20 cellular contexts compared by ENCODE assay signal in genomic region chr16:75192606-75193264, GRCh38. TPM values are rescaled to one million over a fixed set of nuclear protein-coding genes. Genes with fewer than 3 reads are reported as not detected.
DNase-seq lines count a peak whose midpoint lies in the region; ATAC-seq, FAIRE-seq and TF ChIP-seq lines count a peak whose summit lies in the region.
"Had no signal": no experiment of that assay in that cellular context is flagged by ENCODE, and none has a peak within 500 bp of the region (broad histone marks: within the 10 kb centered on the region; RNA-seq: fewer than 3 reads in every experiment).

No MANE protein-coding gene starts in this region.

- no peaks in the 10 kb centered on the region for H3K9me3 ChIP-seq in IMR-90 (ENCODE audit: control insufficient read depth, insufficient read depth, low read length)
- no peaks in the 10 kb centered on the region for H3K9me3 ChIP-seq in WERI-Rb-1 (ENCODE audit: severe bottlenecking)
- no peaks in the 10 kb centered on the region for H3K9me3 ChIP-seq in HepG2 (ENCODE audit: low read length)
- H3K9me3 ChIP-seq in smooth muscle cell (replicated peaks; ENCODE audit: low read depth) = no peaks in the 10 kb centered on the region
- no peaks in the 10 kb centered on the region for H3K9me3 ChIP-seq in Peyer's patch
- no peaks in the 10 kb centered on the region for H3K9me3 ChIP-seq in CD4-positive, alpha-beta memory T cell (ENCODE audit: control insufficient read depth in 1 of 2, low read length in 2 of 2)

- H3K36me3 ChIP-seq in IMR-90 (ENCODE audit: control insufficient read depth, insufficient read depth, low read length) = no peaks in the 10 kb centered on the region
- no peaks in the 10 kb centered on the region for H3K36me3 ChIP-seq in WERI-Rb-1
- H3K36me3 ChIP-seq in HepG2 (replicated peaks in 1 of 2; ENCODE audit: control insufficient read depth in 1 of 2, insufficient read depth in 2 of 2, low read length in 2 of 2) = no peaks in the 10 kb centered on the region
- no peaks in the 10 kb centered on the region for H3K36me3 ChIP-seq in smooth muscle cell (ENCODE audit: low read depth)
- H3K36me3 ChIP-seq in Peyer's patch = no peaks in the 10 kb centered on the region
- H3K36me3 ChIP-seq in CD4-positive, alpha-beta memory T cell (ENCODE audit: insufficient read depth, low read length) = no peaks in the 10 kb centered on the region

- no peak for FAIRE-seq in HepG2 (lab: Jason Lieb, UNC)
- FAIRE-seq: G401.6 had no signal

- ATAC-seq in IMR-90 (ENCODE audit: low read depth) = no peak
- peak; percentile 24; the same call in 1 of the 3 replicates for ATAC-seq in HepG2
- ATAC-seq: GM23338 had no signal

- no peak overlapping the region for H4K91ac ChIP-seq in IMR-90 (ENCODE audit: insufficient read depth, low read depth, low read length)

- H3K18ac ChIP-seq in IMR-90 (ENCODE audit: low read depth, low read length) = no peak overlapping the region

- H3K79me2 ChIP-seq in HepG2 (ENCODE audit: insufficient read depth, low read length) = no peaks in the 10 kb centered on the region
- H3K79me2 ChIP-seq in smooth muscle cell (ENCODE audit: low read depth) = no peaks in the 10 kb centered on the region

- H2AFZ ChIP-seq in IMR-90 (replicated peaks; ENCODE audit: low read length, poor library complexity) = peak overlapping the region; percentile 8
- no peak overlapping the region for H2AFZ ChIP-seq in HepG2 (ENCODE audit: low read length)
- H2AFZ ChIP-seq in smooth muscle cell (ENCODE audit: low read depth) = no peak overlapping the region
- H2AFZ ChIP-seq: GM23338 had no signal

- no peak for TF ChIP-seq POLR2A in IMR-90 (IDR thresholded peaks at IDR 0.05; ENCODE audit: low read depth, low read length)
- TF ChIP-seq POLR2A in HepG2 (IDR thresholded peaks at IDR 0.05; ENCODE audit: insufficient read depth in 1 of 2, low read depth in 2 of 2, low read length in 2 of 2) = no peak
- no peak for TF ChIP-seq POLR2A in Peyer's patch (IDR thresholded peaks at IDR 0.05)

- H3K56ac ChIP-seq in IMR-90 (ENCODE audit: extremely low read depth, insufficient read depth, low read length) = no peak overlapping the region

- no peaks in the 10 kb centered on the region for H3K36me3 Mint-ChIP-seq in CD4-positive, alpha-beta memory T cell

- POLR2A ChIA-PET in IMR-90 (lab: Charles Lee; ENCODE audit: unreplicated experiment) = no interaction called here
- POLR2A ChIA-PET in HepG2 (lab: Yijun Ruan, JAX) = no interaction called here
- POLR2A ChIA-PET in CD4-positive, alpha-beta memory T cell (lab: Charles Lee; ENCODE audit: partially characterized antibody) = no interaction called here

- H2BK120ac ChIP-seq in IMR-90 (ENCODE audit: low read depth, low read length) = no peak overlapping the region

- H3K4me3 ChIP-seq in IMR-90 (ENCODE audit: insufficient read depth, low read depth, low read length) = no peak overlapping the region
- no peak overlapping the region for H3K4me3 ChIP-seq in WERI-Rb-1 (ENCODE audit: low read depth, low read length)
- no peak overlapping the region for H3K4me3 ChIP-seq in HepG2 (replicated peaks in 1 of 3; ENCODE audit: insufficient read depth in 1 of 3, low read depth in 2 of 3, low read length in 3 of 3)
- H3K4me3 ChIP-seq in smooth muscle cell = no peak overlapping the region
- H3K4me3 ChIP-seq in Peyer's patch = no peak overlapping the region
- H3K4me3 ChIP-seq in CD4-positive, alpha-beta memory T cell (ENCODE audit: low read length in 2 of 2) = no peak overlapping the region
- H3K4me3 ChIP-seq: GM23338 had no signal

- TF ChIP-seq EP300 in HepG2 (IDR thresholded peaks at IDR 0.05; ENCODE audit: low read depth in 2 of 2, low read length in 2 of 2) (no peak), HepG2 (CRISPR knock-in tag; IDR thresholded peaks at IDR 0.05; ENCODE audit: borderline replicate concordance) (no peak)

- CTCF ChIA-PET in IMR-90 (lab: Yijun Ruan, JAX) (no interaction called here), HepG2 (lab: Yijun Ruan, JAX; ENCODE audit: low intra/inter-chr PET ratio, low total read pairs) (no interaction called here)
- CTCF ChIA-PET in CD4-positive, alpha-beta memory T cell (lab: Charles Lee; ENCODE audit: partially characterized antibody) = no interaction called here

- H3K4me3 Mint-ChIP-seq in CD4-positive, alpha-beta memory T cell = no peak overlapping the region
- H3K4me3 Mint-ChIP-seq: GM23338 had no signal

- H2BK5ac ChIP-seq in IMR-90 (ENCODE audit: low read depth, low read length, poor library complexity, severe bottlenecking) = no peak overlapping the region

- H2BK15ac ChIP-seq in IMR-90 (ENCODE audit: low read depth, low read length) = no peak overlapping the region

- H3K27ac ChIP-seq in IMR-90 (ENCODE audit: insufficient read depth, low read length) (no peak overlapping the region), WERI-Rb-1 (no peak overlapping the region), HepG2 (ENCODE audit: extremely low read length, insufficient read depth, low read length) (no peak overlapping the region), smooth muscle cell (ENCODE audit: low read depth) (no peak overlapping the region), Peyer's patch (no peak overlapping the region)
- no peak overlapping the region for H3K27ac ChIP-seq in CD4-positive, alpha-beta memory T cell (ENCODE audit: low read depth, low read length)
- H3K27ac ChIP-seq: C4-2B, RWPE1 had no signal

- BruUV-seq in IMR-90 (replicated peaks; lab: Mats Ljungman, UMichigan) (no TSS peak), HepG2 (replicated peaks; lab: Mats Ljungman, UMichigan) (no TSS peak)

- H3K4ac ChIP-seq in IMR-90 (ENCODE audit: low read depth, low read length) = no peak overlapping the region

- intact Hi-C loops in IMR-90 (cut with micrococcal nuclease) = loop anchor here (10.0 kb wide), 1 partner anchor 432 kb away; the partner anchor contains the start of gene ADAT1
- intact Hi-C loops in HepG2 (cut with micrococcal nuclease; ENCODE audit: unreplicated experiment) = no loop called here
- intact Hi-C loops in CD4-positive, alpha-beta memory T cell (cut with micrococcal nuclease) = no loop called here

- in situ Hi-C loops in IMR-90 (cut with MboI; ENCODE audit: low sequenced_read_pairs) (no loop called here), HepG2 (cut with HindIII; ENCODE audit: extremely low pct_ligation_motif_present, low pct_unique_long_range_greater_than_20kb) (loop anchor here (25.0 kb wide), 1 partner anchor 570 kb away; no protein-coding TSS in a partner anchor)

- no peaks in the 10 kb centered on the region for H3K79me1 ChIP-seq in IMR-90 (ENCODE audit: low read depth in 1 of 2, low read length in 2 of 2)

- H3K9me1 ChIP-seq in IMR-90 (ENCODE audit: insufficient read depth, low read length) = no peaks in the 10 kb centered on the region

- no peak overlapping the region for H2AK5ac ChIP-seq in IMR-90 (ENCODE audit: low read depth, low read length)

- H3K27ac Mint-ChIP-seq in CD4-positive, alpha-beta memory T cell = no peak overlapping the region
- H3K27ac Mint-ChIP-seq: GM23338 had no signal

- no peaks in the 10 kb centered on the region for H3K4me1 Mint-ChIP-seq in CD4-positive, alpha-beta memory T cell

- no peak overlapping the region for H3K23ac ChIP-seq in IMR-90 (ENCODE audit: low read depth, low read length)

- H3K9ac ChIP-seq in IMR-90 (ENCODE audit: low read depth, low read length) (no peak overlapping the region), HepG2 (ENCODE audit: insufficient read depth, low read depth, low read length) (no peak overlapping the region), smooth muscle cell (ENCODE audit: low read depth) (no peak overlapping the region)

- peaks cover 1% of the 10 kb centered on the region; the same call in 1 of the 2 replicates for H3K4me1 ChIP-seq in IMR-90 (ENCODE audit: control insufficient read depth, insufficient read depth, low read length)
- H3K4me1 ChIP-seq in HepG2 (ENCODE audit: insufficient read depth, low read length) = peaks cover 11% of the 10 kb centered on the region
- H3K4me1 ChIP-seq in smooth muscle cell (ENCODE audit: low read depth) = no peaks in the 10 kb centered on the region
- no peaks in the 10 kb centered on the region for H3K4me1 ChIP-seq in Peyer's patch
- H3K4me1 ChIP-seq in CD4-positive, alpha-beta memory T cell (ENCODE audit: insufficient read depth, low read length) = no peaks in the 10 kb centered on the region

- H4K5ac ChIP-seq in IMR-90 (ENCODE audit: low read depth, low read length) = no peak overlapping the region

- dilution Hi-C loops in IMR-90 (cut with HindIII; ENCODE audit: low sequenced_read_pairs, unreplicated experiment) = no loop called here

- peaks cover 5 to 9% of the 10 kb centered on the region in 2 donors for H3K27me3 Mint-ChIP-seq in CD4-positive, alpha-beta memory T cell

- TF ChIP-seq RAD21 in IMR-90 (IDR thresholded peaks at IDR 0.05; ENCODE audit: low read length) = no peak
- TF ChIP-seq RAD21 in HepG2 (CRISPR knock-in tag; IDR thresholded peaks at IDR 0.05) = no peak

- H4K20me1 ChIP-seq in IMR-90 (ENCODE audit: insufficient read depth, low read length) (no peaks in the 10 kb centered on the region), HepG2 (ENCODE audit: insufficient read depth, low read length) (no peaks in the 10 kb centered on the region), smooth muscle cell (ENCODE audit: low read depth) (no peaks in the 10 kb centered on the region)

- H4K8ac ChIP-seq in IMR-90 (ENCODE audit: low read depth in 2 of 2, low read length in 2 of 2) = no peak overlapping the region

- no peaks in the 10 kb centered on the region for H3F3A ChIP-seq in smooth muscle cell (ENCODE audit: low read depth)

- no peak overlapping the region for H2AK9ac ChIP-seq in IMR-90 (replicated peaks; ENCODE audit: low read depth, low read length, poor library complexity)

- H3K27me3 ChIP-seq in IMR-90 (ENCODE audit: control insufficient read depth, insufficient read depth, low read length) (peaks cover 13% of the 10 kb centered on the region; the same call in 1 of the 2 replicates), WERI-Rb-1 (ENCODE audit: insufficient read depth, low read depth, severe bottlenecking) (no peaks in the 10 kb centered on the region), HepG2 (ENCODE audit: control insufficient read depth in 1 of 2, insufficient read depth in 2 of 2, low read length in 2 of 2) (peaks cover 6 to 63% of the 10 kb centered on the region in 2 experiments), smooth muscle cell (ENCODE audit: low read depth) (peaks cover 5% of the 10 kb centered on the region), Peyer's patch (no peaks in the 10 kb centered on the region)
- peaks cover 3% of the 10 kb centered on the region for H3K27me3 ChIP-seq in CD4-positive, alpha-beta memory T cell (ENCODE audit: insufficient read depth, low read length)

- H3K14ac ChIP-seq in IMR-90 (replicated peaks; ENCODE audit: low read depth, low read length) = no peak overlapping the region

- 84% methylated on average over 11 of the region's 21 CpGs; no CpG with 5 or more reads in 1 of the 2 experiments for WGBS in IMR-90 (ENCODE audit: extremely low coverage in 2 of 2, insufficient read length in 1 of 2), 2 experiments
- WGBS in HepG2 (ENCODE audit: low lambda C conversion rate) = 59% methylated on average over 21 of the region's 21 CpGs
- WGBS in smooth muscle cell (ENCODE audit: low lambda C conversion rate) = 66% methylated on average over 21 of the region's 21 CpGs

- TF ChIP-seq CTCF in IMR-90 (conservative IDR thresholded peaks at IDR 0.05; ENCODE audit: low read depth, low read length) (no peak), WERI-Rb-1 (IDR thresholded peaks at IDR 0.05; ENCODE audit: low read depth, low read length) (no peak), HepG2 (CRISPR knock-in tag; IDR thresholded peaks at IDR 0.05) (no peak), smooth muscle cell (IDR thresholded peaks at IDR 0.05; ENCODE audit: borderline replicate concordance, insufficient read depth, poor library complexity, severe bottlenecking) (no peak), Peyer's patch (IDR thresholded peaks at IDR 0.05) (no peak)

- no peaks in the 10 kb centered on the region for H3K9me3 Mint-ChIP-seq in CD4-positive, alpha-beta memory T cell
- H3K9me3 Mint-ChIP-seq: GM23338 had no signal

- H2BK20ac ChIP-seq in IMR-90 (ENCODE audit: low read depth, low read length) = no peak overlapping the region

- H3K4me2 ChIP-seq in IMR-90 (ENCODE audit: low read depth, low read length) (no peak overlapping the region), HepG2 (ENCODE audit: low read depth, low read length) (no peak overlapping the region), smooth muscle cell (peak overlapping the region; percentile 10)
- H3K4me2 ChIP-seq: GM23338 had no signal

- DNase-seq in IMR-90 (no peak), WERI-Rb-1 (peak; percentile 4), HepG2 (ENCODE audit: low spot score) (peak; percentile 25), smooth muscle cell (lab: John Stamatoyannopoulos, UW; ENCODE audit: unreplicated experiment) (no peak), Peyer's patch (no peak), NCI-H510A treated with DMSO at 0.1 percent for 48 hours (lab: John Stamatoyannopoulos, UW) (no peak)
- no peak for DNase-seq in CD4-positive, alpha-beta memory T cell
- DNase-seq: HCEC 1CT, MM.1S, NCI-H1092, NCI-H2081 treated with DMSO at 0.1 percent for 48 hours, NCI-H510A, NCI-H774, OCI-M1, SIG-M5 had no signal

RNA-seq across cellular contexts. Expression of gene CTRB2, which starts 14.2 kb away (rescaled TPM):
- total RNA-seq in IMR-90 (2012; rRNA removed) (not detected in 2 replicates), HepG2 (2016; rRNA removed; fragmentation: Illumina TruSeq; extraction: Trizol) (not detected in 2 replicates), smooth muscle cell (1.7 TPM in 1 of 2 replicates, not detected in the other), Peyer's patch (not detected)
- polyA plus RNA-seq in IMR-90 (2012; rRNA removed) (not detected in 2 replicates), HepG2 (2011; rRNA removed) (0.13 and 0.39 TPM in 2 replicates), smooth muscle cell (2.3 and 11.1 TPM in 2 replicates)
- polyA plus RNA-seq in IMR-90 (2012; cell fraction: cytosol; rRNA removed) = not detected in 2 replicates
- polyA plus RNA-seq in IMR-90 (2012; cell fraction: nucleus; rRNA removed; ENCODE audit: low replicate concordance) = 0.09 TPM in 1 of 2 replicates, not detected in the other
- not detected in 2 replicates for total RNA-seq in HepG2 (2016; cell fraction: cytosol; rRNA removed; fragmentation: Illumina TruSeq; extraction: Trizol; ENCODE audit: low read depth)
- not detected in 2 replicates for total RNA-seq in HepG2 (2016; cell fraction: insoluble cytoplasmic fraction; rRNA removed; fragmentation: Illumina TruSeq; extraction: Trizol)
- total RNA-seq in HepG2 (2016; cell fraction: membrane; rRNA removed; fragmentation: Illumina TruSeq; extraction: Trizol) = not detected in 2 replicates
- total RNA-seq in HepG2 (2016; cell fraction: nucleus; rRNA removed; fragmentation: Illumina TruSeq; extraction: Trizol) = not detected in 2 replicates
- 0.13 TPM in 1 of 2 replicates, not detected in the other for polyA plus RNA-seq in HepG2 (2011; cell fraction: cytosol; rRNA removed)
- polyA plus RNA-seq in HepG2 (2011; cell fraction: nucleus; rRNA removed) = 0.53 TPM in 1 of 2 replicates, not detected in the other
- polyA plus RNA-seq in HepG2 (2012) = 0.78 and 0.89 TPM in 2 replicates
- 0.40 TPM in 1 of 2 replicates, not detected in the other for polyA plus RNA-seq in HepG2 (2016; cell fraction: cytosol; fragmentation: Illumina TruSeq; extraction: Trizol; ENCODE audit: low read depth)
- not detected in 2 replicates for polyA plus RNA-seq in HepG2 (2016; cell fraction: insoluble cytoplasmic fraction; fragmentation: Illumina TruSeq; extraction: Trizol; ENCODE audit: low read depth)
- polyA plus RNA-seq in HepG2 (2016; cell fraction: membrane; fragmentation: Illumina TruSeq; extraction: Trizol; ENCODE audit: low read depth) = 0.37 TPM in 1 of 2 replicates, not detected in the other
- polyA plus RNA-seq in HepG2 (2016; cell fraction: nucleus; fragmentation: Illumina TruSeq; extraction: Trizol; ENCODE audit: insufficient read depth, low read depth) = not detected in 2 replicates
- not detected in 2 replicates for polyA minus RNA-seq in HepG2 (2011; rRNA and poly(A)+ RNA removed; ENCODE audit: low replicate concordance)
- polyA minus RNA-seq in HepG2 (2011; cell fraction: cytosol; rRNA and poly(A)+ RNA removed) = not detected in 2 replicates
- not detected in 2 replicates for polyA minus RNA-seq in HepG2 (2011; cell fraction: nucleus; rRNA and poly(A)+ RNA removed)
- not detected for total RNA-seq in CD4-positive, alpha-beta memory T cell
- not detected for polyA plus RNA-seq in CD4-positive, alpha-beta memory T cell
- total RNA-seq: GM23338, LHCN-M2 had no signal
- polyA plus RNA-seq: GM23338 had no signal

RNA-seq across cellular contexts. Expression of gene CTRB1, which starts 26.1 kb away (rescaled TPM):
- not detected in 2 replicates for total RNA-seq in IMR-90 (2012; rRNA removed)
- not detected in 2 replicates for polyA plus RNA-seq in IMR-90 (2012; rRNA removed)
- not detected in 2 replicates for polyA plus RNA-seq in IMR-90 (2012; cell fraction: cytosol; rRNA removed)
- polyA plus RNA-seq in IMR-90 (2012; cell fraction: nucleus; rRNA removed; ENCODE audit: low replicate concordance) = not detected in 2 replicates
- not detected in 2 replicates for total RNA-seq in HepG2 (2016; rRNA removed; fragmentation: Illumina TruSeq; extraction: Trizol)
- total RNA-seq in HepG2 (2016; cell fraction: cytosol; rRNA removed; fragmentation: Illumina TruSeq; extraction: Trizol; ENCODE audit: low read depth) = not detected in 2 replicates
- not detected in 2 replicates for total RNA-seq in HepG2 (2016; cell fraction: insoluble cytoplasmic fraction; rRNA removed; fragmentation: Illumina TruSeq; extraction: Trizol)
- not detected in 2 replicates for total RNA-seq in HepG2 (2016; cell fraction: membrane; rRNA removed; fragmentation: Illumina TruSeq; extraction: Trizol)
- total RNA-seq in HepG2 (2016; cell fraction: nucleus; rRNA removed; fragmentation: Illumina TruSeq; extraction: Trizol) = not detected in 2 replicates
- polyA plus RNA-seq in HepG2 (2011; rRNA removed) = 0.55 TPM in 1 of 2 replicates, not detected in the other
- polyA plus RNA-seq in HepG2 (2011; cell fraction: cytosol; rRNA removed) = 0.13 and 0.14 TPM in 2 replicates
- 0.47 TPM in 1 of 2 replicates, not detected in the other for polyA plus RNA-seq in HepG2 (2011; cell fraction: nucleus; rRNA removed)
- polyA plus RNA-seq in HepG2 (2012) = not detected in 2 replicates
- not detected in 2 replicates for polyA plus RNA-seq in HepG2 (2016; cell fraction: cytosol; fragmentation: Illumina TruSeq; extraction: Trizol; ENCODE audit: low read depth)
- not detected in 2 replicates for polyA plus RNA-seq in HepG2 (2016; cell fraction: insoluble cytoplasmic fraction; fragmentation: Illumina TruSeq; extraction: Trizol; ENCODE audit: low read depth)
- not detected in 2 replicates for polyA plus RNA-seq in HepG2 (2016; cell fraction: membrane; fragmentation: Illumina TruSeq; extraction: Trizol; ENCODE audit: low read depth)
- polyA plus RNA-seq in HepG2 (2016; cell fraction: nucleus; fragmentation: Illumina TruSeq; extraction: Trizol; ENCODE audit: insufficient read depth, low read depth) = not detected in 2 replicates
- polyA minus RNA-seq in HepG2 (2011; rRNA and poly(A)+ RNA removed; ENCODE audit: low replicate concordance) = not detected in 2 replicates
- not detected in 2 replicates for polyA minus RNA-seq in HepG2 (2011; cell fraction: cytosol; rRNA and poly(A)+ RNA removed)
- not detected in 2 replicates for polyA minus RNA-seq in HepG2 (2011; cell fraction: nucleus; rRNA and poly(A)+ RNA removed)
- not detected in 2 replicates for total RNA-seq in smooth muscle cell
- polyA plus RNA-seq in smooth muscle cell = 1.9 and 7.2 TPM in 2 replicates
- not detected for total RNA-seq in Peyer's patch
- not detected for total RNA-seq in CD4-positive, alpha-beta memory T cell
- not detected for polyA plus RNA-seq in CD4-positive, alpha-beta memory T cell
- total RNA-seq: GM23338, LHCN-M2 had no signal
- polyA plus RNA-seq: GM23338 had no signal

RNA-seq across cellular contexts. Expression of gene ZFP1, which starts 44.4 kb away (rescaled TPM):
- total RNA-seq in IMR-90 (2012; rRNA removed) (16.0 and 16.9 TPM in 2 replicates), HepG2 (2016; rRNA removed; fragmentation: Illumina TruSeq; extraction: Trizol) (14.0 and 18.8 TPM in 2 replicates), smooth muscle cell (15.0 and 29.0 TPM in 2 replicates), Peyer's patch (1 to 10 TPM; 2.6 to 6.1 (median 4.9) TPM)
- polyA plus RNA-seq in IMR-90 (2012; rRNA removed) (3.7 and 3.8 TPM in 2 replicates), HepG2 (2011; rRNA removed) (6.6 and 8.3 TPM in 2 replicates), smooth muscle cell (12.5 and 12.6 TPM in 2 replicates)
- 1.3 and 1.8 TPM in 2 replicates for polyA plus RNA-seq in IMR-90 (2012; cell fraction: cytosol; rRNA removed)
- 0.61 and 2.5 TPM in 2 replicates for polyA plus RNA-seq in IMR-90 (2012; cell fraction: nucleus; rRNA removed; ENCODE audit: low replicate concordance)
- total RNA-seq in HepG2 (2016; cell fraction: cytosol; rRNA removed; fragmentation: Illumina TruSeq; extraction: Trizol; ENCODE audit: low read depth) = 2.3 TPM in 2 replicates
- total RNA-seq in HepG2 (2016; cell fraction: insoluble cytoplasmic fraction; rRNA removed; fragmentation: Illumina TruSeq; extraction: Trizol) = 13.8 and 20.4 TPM in 2 replicates
- 8.4 and 9.4 TPM in 2 replicates for total RNA-seq in HepG2 (2016; cell fraction: membrane; rRNA removed; fragmentation: Illumina TruSeq; extraction: Trizol)
- total RNA-seq in HepG2 (2016; cell fraction: nucleus; rRNA removed; fragmentation: Illumina TruSeq; extraction: Trizol) = 13.2 and 13.5 TPM in 2 replicates
- 3.6 and 6.5 TPM in 2 replicates for polyA plus RNA-seq in HepG2 (2011; cell fraction: cytosol; rRNA removed)
- 4.8 TPM in 2 replicates for polyA plus RNA-seq in HepG2 (2011; cell fraction: nucleus; rRNA removed)
- 9.9 and 11.6 TPM in 2 replicates for polyA plus RNA-seq in HepG2 (2012)
- 0.85 and 1.1 TPM in 2 replicates for polyA plus RNA-seq in HepG2 (2016; cell fraction: cytosol; fragmentation: Illumina TruSeq; extraction: Trizol; ENCODE audit: low read depth)
- polyA plus RNA-seq in HepG2 (2016; cell fraction: insoluble cytoplasmic fraction; fragmentation: Illumina TruSeq; extraction: Trizol; ENCODE audit: low read depth) = 14.9 and 16.4 TPM in 2 replicates
- polyA plus RNA-seq in HepG2 (2016; cell fraction: membrane; fragmentation: Illumina TruSeq; extraction: Trizol; ENCODE audit: low read depth) = 3.1 and 3.8 TPM in 2 replicates
- 13.5 and 13.6 TPM in 2 replicates for polyA plus RNA-seq in HepG2 (2016; cell fraction: nucleus; fragmentation: Illumina TruSeq; extraction: Trizol; ENCODE audit: insufficient read depth, low read depth)
- 9.0 and 12.5 TPM in 2 replicates for polyA minus RNA-seq in HepG2 (2011; rRNA and poly(A)+ RNA removed; ENCODE audit: low replicate concordance)
- 14.7 and 14.8 TPM in 2 replicates for polyA minus RNA-seq in HepG2 (2011; cell fraction: cytosol; rRNA and poly(A)+ RNA removed)
- polyA minus RNA-seq in HepG2 (2011; cell fraction: nucleus; rRNA and poly(A)+ RNA removed) = 12.1 and 16.3 TPM in 2 replicates
- 10 to 100 TPM; 11.7 to 13.4 TPM for total RNA-seq in CD4-positive, alpha-beta memory T cell
- 10 to 100 TPM; 18.4 to 22.3 TPM for polyA plus RNA-seq in CD4-positive, alpha-beta memory T cell

RNA-seq across cellular contexts. Expression of gene BCAR1, which starts 58.7 kb away (rescaled TPM):
- total RNA-seq in IMR-90 (2012; rRNA removed) (17.8 and 18.1 TPM in 2 replicates), HepG2 (2016; rRNA removed; fragmentation: Illumina TruSeq; extraction: Trizol) (35.9 and 48.1 TPM in 2 replicates), smooth muscle cell (49.4 and 49.9 TPM in 2 replicates), Peyer's patch (100 to 1,000 TPM in 3 of 4 donors, 10 to 100 TPM in 1; 77.6 to 251 (median 206) TPM)
- polyA plus RNA-seq in IMR-90 (2012; rRNA removed) (99.4 and 127 TPM in 2 replicates), HepG2 (2011; rRNA removed) (51.7 and 57.8 TPM in 2 replicates), smooth muscle cell (117 and 123 TPM in 2 replicates)
- polyA plus RNA-seq in IMR-90 (2012; cell fraction: cytosol; rRNA removed) = 84.8 and 140 TPM in 2 replicates
- polyA plus RNA-seq in IMR-90 (2012; cell fraction: nucleus; rRNA removed; ENCODE audit: low replicate concordance) = 214 and 473 TPM in 2 replicates
- 13.1 and 14.5 TPM in 2 replicates for total RNA-seq in HepG2 (2016; cell fraction: cytosol; rRNA removed; fragmentation: Illumina TruSeq; extraction: Trizol; ENCODE audit: low read depth)
- total RNA-seq in HepG2 (2016; cell fraction: insoluble cytoplasmic fraction; rRNA removed; fragmentation: Illumina TruSeq; extraction: Trizol) = 33.1 and 51.1 TPM in 2 replicates
- total RNA-seq in HepG2 (2016; cell fraction: membrane; rRNA removed; fragmentation: Illumina TruSeq; extraction: Trizol) = 38.7 and 43.1 TPM in 2 replicates
- total RNA-seq in HepG2 (2016; cell fraction: nucleus; rRNA removed; fragmentation: Illumina TruSeq; extraction: Trizol) = 38.1 and 45.0 TPM in 2 replicates
- polyA plus RNA-seq in HepG2 (2011; cell fraction: cytosol; rRNA removed) = 31.6 and 53.3 TPM in 2 replicates
- 202 and 242 TPM in 2 replicates for polyA plus RNA-seq in HepG2 (2011; cell fraction: nucleus; rRNA removed)
- 39.6 and 65.3 TPM in 2 replicates for polyA plus RNA-seq in HepG2 (2012)
- 13.2 and 13.9 TPM in 2 replicates for polyA plus RNA-seq in HepG2 (2016; cell fraction: cytosol; fragmentation: Illumina TruSeq; extraction: Trizol; ENCODE audit: low read depth)
- 47.9 and 56.1 TPM in 2 replicates for polyA plus RNA-seq in HepG2 (2016; cell fraction: insoluble cytoplasmic fraction; fragmentation: Illumina TruSeq; extraction: Trizol; ENCODE audit: low read depth)
- polyA plus RNA-seq in HepG2 (2016; cell fraction: membrane; fragmentation: Illumina TruSeq; extraction: Trizol; ENCODE audit: low read depth) = 24.5 and 27.8 TPM in 2 replicates
- 68.9 and 74.0 TPM in 2 replicates for polyA plus RNA-seq in HepG2 (2016; cell fraction: nucleus; fragmentation: Illumina TruSeq; extraction: Trizol; ENCODE audit: insufficient read depth, low read depth)
- 35.0 and 120 TPM in 2 replicates for polyA minus RNA-seq in HepG2 (2011; rRNA and poly(A)+ RNA removed; ENCODE audit: low replicate concordance)
- polyA minus RNA-seq in HepG2 (2011; cell fraction: cytosol; rRNA and poly(A)+ RNA removed) = 32.5 and 33.4 TPM in 2 replicates
- 77.6 and 107 TPM in 2 replicates for polyA minus RNA-seq in HepG2 (2011; cell fraction: nucleus; rRNA and poly(A)+ RNA removed)
- total RNA-seq in CD4-positive, alpha-beta memory T cell = under 1 TPM in 1 of 2 experiments, not detected in 1; 0.36 TPM
- polyA plus RNA-seq in CD4-positive, alpha-beta memory T cell = under 1 TPM in 1 of 2 donors, not detected in 1; 0.30 TPM

Comparison
In these comparisons a context has a peak if more than half of its experiments do, and no peak if none do; other contexts are left out.
1. DNase-seq: peak in WERI-Rb-1 (single experiment) and HepG2 (single experiment); none in IMR-90 (single experiment), smooth muscle cell (single experiment), Peyer's patch (0 of 3), NCI-H510A treated with DMSO at 0.1 percent for 48 hours (single experiment) and CD4-positive, alpha-beta memory T cell (0 of 5).